ENCODE assay signal across 11 cellular contexts in the genomic region with DNA sequence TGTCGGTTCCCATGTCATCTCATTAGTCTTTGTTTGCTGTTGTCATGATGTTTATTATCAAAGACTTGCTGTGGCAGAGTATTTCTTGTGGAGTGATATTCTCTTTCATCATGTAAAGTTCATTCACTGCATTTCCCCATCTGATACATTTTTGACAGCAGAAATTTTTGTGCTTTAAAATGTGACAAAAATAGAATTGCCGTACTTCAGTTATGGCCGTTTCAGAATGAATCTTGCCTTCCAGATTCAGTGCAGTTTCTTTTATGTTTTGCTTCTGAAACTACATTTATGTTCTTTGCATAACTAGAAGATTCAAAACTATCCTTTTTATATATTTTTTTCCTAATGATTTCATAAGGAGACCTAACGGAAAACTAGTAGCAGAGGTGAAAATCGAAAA. TPM values are rescaled to one million over a fixed set of nuclear protein-coding genes. Genes with fewer than 3 reads are reported as not detected.
DNase-seq lines count a peak whose midpoint lies in the region; ATAC-seq and TF ChIP-seq lines count a peak whose summit lies in the region.
"Had no signal": no experiment of that assay in that cellular context is flagged by ENCODE, and none has a peak within 500 bp of the region (broad histone marks: within the 10 kb centered on the region; RNA-seq: fewer than 3 reads in every experiment).

No MANE protein-coding gene starts in this region.

- no peaks in the 10 kb centered on the region for H3K9me3 ChIP-seq in CD8-positive, alpha-beta T cell (ENCODE audit: low read length)
- H3K9me3 ChIP-seq: mucosa of descending colon had no signal

- CTCF ChIA-PET in CD8-positive, alpha-beta T cell (lab: Charles Lee): no interaction called here

- H3K36me3 ChIP-seq in CD8-positive, alpha-beta T cell (ENCODE audit: insufficient read depth, low read length): peaks cover 13% of the 10 kb centered on the region

- H3K4me1 ChIP-seq in CD8-positive, alpha-beta T cell (ENCODE audit: insufficient read depth, low read length): no peaks in the 10 kb centered on the region

- H3K4me1 Mint-ChIP-seq in CD8-positive, alpha-beta T cell (ENCODE audit: low read depth): peaks cover 7% of the 10 kb centered on the region
- peaks cover 12% of the 10 kb centered on the region for H3K4me1 Mint-ChIP-seq in activated T-helper 17 cell treated with anti-CD3 and anti-CD28 coated beads, Interleukin-2, amount 50 U/mL, for 72 hours

- peak overlapping the region; percentile 54 for H3K4me3 Mint-ChIP-seq in CD8-positive, alpha-beta T cell
- peak overlapping the region; percentile 82 for H3K4me3 Mint-ChIP-seq in activated T-helper 17 cell treated with anti-CD3 and anti-CD28 coated beads, Interleukin-2, amount 50 U/mL, for 72 hours

- TF ChIP-seq CTCF in CD8-positive, alpha-beta T cell (IDR thresholded peaks at IDR 0.05): no peak
- no peak for TF ChIP-seq CTCF in GM13977 (IDR thresholded peaks at IDR 0.05; ENCODE audit: extremely low read depth, insufficient read depth, missing control alignments)

- DNase-seq in CD8-positive, alpha-beta T cell: no peak
- DNase-seq in GM13977 (ENCODE audit: low spot score): no peak
- DNase-seq in NCI-H774 (lab: John Stamatoyannopoulos, UW): no peak
- DNase-seq in HuH-7.5 (ENCODE audit: low spot score): no peak
- no peak for DNase-seq in ecto neural progenitor cell (ENCODE audit: low spot score)
- DNase-seq: COR-L47, mucosa of descending colon had no signal

- peaks cover 72% of the 10 kb centered on the region for H3K36me3 Mint-ChIP-seq in CD8-positive, alpha-beta T cell
- peaks cover 90% of the 10 kb centered on the region for H3K36me3 Mint-ChIP-seq in activated T-helper 17 cell treated with anti-CD3 and anti-CD28 coated beads, Interleukin-2, amount 50 U/mL, for 72 hours (ENCODE audit: low read depth)

- no peak overlapping the region for H3K4me3 ChIP-seq in CD8-positive, alpha-beta T cell (ENCODE audit: low read depth, low read length)
- H3K4me3 ChIP-seq: mucosa of descending colon had no signal

- H3K27ac ChIP-seq in CD8-positive, alpha-beta T cell (ENCODE audit: low read depth, low read length): no peak overlapping the region

- POLR2A ChIA-PET in CD8-positive, alpha-beta T cell (lab: Charles Lee): no interaction called here

- H3K27ac Mint-ChIP-seq in CD8-positive, alpha-beta T cell: peak overlapping the region; percentile 86
- peak overlapping the region; percentile 95 for H3K27ac Mint-ChIP-seq in activated T-helper 17 cell treated with anti-CD3 and anti-CD28 coated beads, Interleukin-2, amount 50 U/mL, for 72 hours

- ATAC-seq in CD8-positive, alpha-beta T cell: no peak
- ATAC-seq in GM19025 (IDR thresholded peaks at IDR 0.05; ENCODE audit: low read depth, unreplicated experiment) (peak; percentile 21), HG02852 (IDR thresholded peaks at IDR 0.05; ENCODE audit: unreplicated experiment) (peak; percentile 44)
- peak; percentile 34 for ATAC-seq in activated T-helper 17 cell treated with anti-CD3 and anti-CD28 coated beads, Interleukin-2, amount 50 U/mL, for 72 hours (replicated peaks)
- ATAC-seq: mucosa of descending colon had no signal

- in situ Hi-C loops in GM13977 (cut with MboI; ENCODE audit: low pct_unique_long_range_greater_than_20kb, low sequenced_read_pairs, unreplicated experiment): no loop called here

- intact Hi-C loops in CD8-positive, alpha-beta T cell (cut with DNase I, micrococcal nuclease): no loop called here

- H3K27me3 Mint-ChIP-seq in CD8-positive, alpha-beta T cell (ENCODE audit: low read depth): no peaks in the 10 kb centered on the region
- no peaks in the 10 kb centered on the region for H3K27me3 Mint-ChIP-seq in activated T-helper 17 cell treated with anti-CD3 and anti-CD28 coated beads, Interleukin-2, amount 50 U/mL, for 72 hours

- no peaks in the 10 kb centered on the region for H3K9me3 Mint-ChIP-seq in CD8-positive, alpha-beta T cell
- H3K9me3 Mint-ChIP-seq in activated T-helper 17 cell treated with anti-CD3 and anti-CD28 coated beads, Interleukin-2, amount 50 U/mL, for 72 hours: no peaks in the 10 kb centered on the region

- H3K27me3 ChIP-seq in CD8-positive, alpha-beta T cell (ENCODE audit: insufficient read depth, low read length): no peaks in the 10 kb centered on the region

RNA-seq across cellular contexts. Expression of gene CSTF2, which starts 10.0 kb away (rescaled TPM):
- total RNA-seq in CD8-positive, alpha-beta T cell: 10 to 100 TPM; 10.1 to 10.6 TPM
- total RNA-seq in activated T-helper 17 cell treated with anti-CD3 and anti-CD28 coated beads, Interleukin-2, amount 50 U/mL, for 72 hours: 10 to 100 TPM; 28.8 to 51.2 TPM

RNA-seq across cellular contexts. Expression of gene NOX1, which starts 44.0 kb away (rescaled TPM):
- total RNA-seq in CD8-positive, alpha-beta T cell: not detected
- not detected for total RNA-seq in activated T-helper 17 cell treated with anti-CD3 and anti-CD28 coated beads, Interleukin-2, amount 50 U/mL, for 72 hours
- total RNA-seq: T-helper 2 cell treated with Interferon-gamma antibody and Interleukin-4, amounts not matched to agents 100 ng/mL and 5 ng/mL, for 36 hours had no signal
